Comparison of ENCODE assay signal across 1 cellular context in genomic region chr3:126389112-126389791, GRCh38.
TF ChIP-seq lines count a peak whose summit lies in the region.

No MANE protein-coding gene starts in this region.

TF ChIP-seq in WTC11, 78 proteins besides CTCF, POLR2A, EP300 and RAD21 (continued from another document):
- TF ChIP-seq ZSCAN18 (CRISPR knock-in tag; IDR thresholded peaks at IDR 0.05) (no peak), PRRX2 (CRISPR knock-in tag; IDR thresholded peaks at IDR 0.05) (no peak), ZMAT4 (CRISPR knock-in tag; IDR thresholded peaks at IDR 0.05) (no peak), FOXK1 (CRISPR knock-in tag; IDR thresholded peaks at IDR 0.05) (peak; percentile 88), SP1 (CRISPR knock-in tag; conservative IDR thresholded peaks at IDR 0.05) (peak; percentile 20; the same call in 1 of the 2 replicates), ZNF232 (CRISPR knock-in tag; IDR thresholded peaks at IDR 0.05) (0 out of 2 replicates have a peak, but pooled peaks have one; percentile 47), SMAD3 (CRISPR knock-in tag; IDR thresholded peaks at IDR 0.05; ENCODE audit: borderline replicate concordance) (no peak), ETV6 (CRISPR knock-in tag; IDR thresholded peaks at IDR 0.05) (peak; percentile 87; the same call in 1 of the 2 replicates), NR1H2 (CRISPR knock-in tag; IDR thresholded peaks at IDR 0.05) (no peak), TEAD4 (CRISPR knock-in tag; IDR thresholded peaks at IDR 0.05) (no peak), TCF7 (CRISPR knock-in tag; IDR thresholded peaks at IDR 0.05; ENCODE audit: low read depth) (no peak), ZBTB21 (CRISPR knock-in tag; IDR thresholded peaks at IDR 0.05; ENCODE audit: borderline replicate concordance) (0 out of 2 replicates have a peak, but pooled peaks have one; percentile 60), IRF1 (CRISPR knock-in tag; IDR thresholded peaks at IDR 0.05) (no peak), ZNF317 (CRISPR knock-in tag; IDR thresholded peaks at IDR 0.05; ENCODE audit: borderline replicate concordance, low read depth) (no peak), GRHL2 (CRISPR knock-in tag; IDR thresholded peaks at IDR 0.05; ENCODE audit: insufficient replicate concordance, severe bottlenecking) (no peak), CREB1 (CRISPR knock-in tag; IDR thresholded peaks at IDR 0.05) (no peak), ARID4B (CRISPR knock-in tag; IDR thresholded peaks at IDR 0.05; ENCODE audit: borderline replicate concordance) (no peak), ZNF425 (CRISPR knock-in tag; conservative IDR thresholded peaks at IDR 0.05) (no peak), TP53 (CRISPR knock-in tag; IDR thresholded peaks at IDR 0.05) (no peak), ZNF263 (CRISPR knock-in tag; IDR thresholded peaks at IDR 0.05; ENCODE audit: low read depth) (no peak), ZNF121 (CRISPR knock-in tag; IDR thresholded peaks at IDR 0.05) (peak; percentile 5; the same call in 1 of the 2 replicates), ZNF396 (CRISPR knock-in tag; IDR thresholded peaks at IDR 0.05; ENCODE audit: borderline replicate concordance) (no peak), MYBL2 (CRISPR knock-in tag; IDR thresholded peaks at IDR 0.05) (no peak), FOXP1 (CRISPR knock-in tag; IDR thresholded peaks at IDR 0.05; ENCODE audit: borderline replicate concordance) (0 out of 2 replicates have a peak, but pooled peaks have one; percentile 46), ZNF671 (CRISPR knock-in tag; IDR thresholded peaks at IDR 0.05) (no peak)
